Comparison of ENCODE assay signal across 1 cellular context in genomic region chr2:218329826-218330651, GRCh38.
TF ChIP-seq lines count a peak whose summit lies in the region.

No MANE protein-coding gene starts in this region.

TF ChIP-seq in IMR-90, 13 proteins besides CTCF, POLR2A, EP300 and RAD21 (continued from another document):
- TF ChIP-seq MAZ (IDR thresholded peaks at IDR 0.05; ENCODE audit: borderline replicate concordance, low read depth, low read length) (no peak), CHD1 (IDR thresholded peaks at IDR 0.05; ENCODE audit: low read depth, low read length) (no peak), NFE2L2 (IDR thresholded peaks at IDR 0.05; ENCODE audit: low read depth, low read length) (no peak), ELK1 (IDR thresholded peaks at IDR 0.05; ENCODE audit: borderline replicate concordance, low read depth, low read length) (no peak), FOS (IDR thresholded peaks at IDR 0.05; ENCODE audit: low read depth, low read length) (no peak), RCOR1 (IDR thresholded peaks at IDR 0.05; ENCODE audit: insufficient replicate concordance, low read length) (no peak), BHLHE40 (IDR thresholded peaks at IDR 0.05; ENCODE audit: low read depth, low read length) (no peak), MXI1 (IDR thresholded peaks at IDR 0.05; ENCODE audit: borderline replicate concordance, low read depth, low read length) (no peak), CEBPB (IDR thresholded peaks at IDR 0.05; ENCODE audit: low read depth, low read length) (no peak)
